In genomic region chr12:40105515-40106201, GRCh38 we compare ENCODE assay signal across 1 cellular context.
TF ChIP-seq lines count a peak whose summit lies in the region.

Gene SLC2A13 (minus strand): TSS chr12:40106081. CDS start chr12:40105808, 273 bp downstream.

TF ChIP-seq in SK-N-SH, 30 proteins besides CTCF, POLR2A, EP300 and RAD21 (continued from another document):
- TF ChIP-seq MAX (IDR thresholded peaks at IDR 0.05; ENCODE audit: low read depth) (no peak), PBX3 (IDR thresholded peaks at IDR 0.05) (no peak), JUND (IDR thresholded peaks at IDR 0.05) (no peak), SIN3A (IDR thresholded peaks at IDR 0.05; ENCODE audit: borderline replicate concordance, low read depth, low read length) (no peak), SMC3 (IDR thresholded peaks at IDR 0.05; ENCODE audit: low read depth, low read length) (no peak)
